ENCODE assay signal across 17 cellular contexts in genomic region chr4:25427871-25428270, GRCh38. TPM values are rescaled to one million over a fixed set of nuclear protein-coding genes. Genes with fewer than 3 reads are reported as not detected.
DNase-seq lines count a peak whose midpoint lies in the region; ATAC-seq and TF ChIP-seq lines count a peak whose summit lies in the region.
"Had no signal": no experiment of that assay in that cellular context is flagged by ENCODE, and none has a peak within 500 bp of the region (broad histone marks: within the 10 kb centered on the region; RNA-seq: fewer than 3 reads in every experiment).

No MANE protein-coding gene starts in this region.

- peaks cover 3% of the 10 kb centered on the region for H3K9me3 ChIP-seq in endodermal cell (ENCODE audit: control insufficient read depth, low read length)
- H3K9me3 ChIP-seq in neuronal stem cell (replicated peaks in 1 of 2; ENCODE audit: control insufficient read depth in 2 of 2, insufficient read depth in 1 of 2, low read depth in 1 of 2, low read length in 2 of 2), result no peaks in the 10 kb centered on the region

- no peak overlapping the region for H3K27ac Mint-ChIP-seq in GM23338
- no peak overlapping the region for H3K27ac Mint-ChIP-seq in endodermal cell
- H3K27ac Mint-ChIP-seq: B cell; CD4-positive, alpha-beta T cell; IgD-negative memory B cell had no signal

- H3K4me3 ChIP-seq in GM23338 (no peak overlapping the region), endodermal cell (ENCODE audit: low read length) (no peak overlapping the region), neuronal stem cell (ENCODE audit: low read length in 2 of 2) (no peak overlapping the region)
- H3K4me3 ChIP-seq: GM12878, GM23248 had no signal

- no peak overlapping the region for H3K4me2 ChIP-seq in GM23338
- H3K4me2 ChIP-seq in neuronal stem cell (ENCODE audit: insufficient read depth, low read length, poor library complexity, severe bottlenecking), result no peak overlapping the region
- H3K4me2 ChIP-seq: KMS-11 had no signal

- WGBS in endodermal cell (ENCODE audit: insufficient coverage in 1 of 2, insufficient read length in 1 of 2), 2 experiments, result 90 to 94% methylated on average over 3 to 5 of the region's 5 CpGs
- no CpG with 5 or more reads among the region's 5 CpGs for WGBS in neuronal stem cell (ENCODE audit: extremely low coverage in 2 of 2, insufficient read length in 2 of 2, insufficient replicate concordance in 1 of 2), 2 donors

- no peak overlapping the region for H3K23ac ChIP-seq in neuronal stem cell (ENCODE audit: low read depth, low read length, poor library complexity)

- H2BK15ac ChIP-seq in neuronal stem cell (ENCODE audit: low read length), result no peak overlapping the region

- no peaks in the 10 kb centered on the region for H3K9me2 ChIP-seq in GM23338 (ENCODE audit: insufficient read depth)

- TF ChIP-seq CTCF in GM23338 (conservative IDR thresholded peaks at IDR 0.05; ENCODE audit: low read depth in 2 of 2) (peak; percentile 35 to 50), endodermal cell (conservative IDR thresholded peaks at IDR 0.05) (peak; percentile 50)

- no peaks in the 10 kb centered on the region for H3F3A ChIP-seq in GM23338 (replicated peaks; ENCODE audit: low read depth)

- H3K4me1 ChIP-seq in GM23338 (ENCODE audit: insufficient read depth) (no peaks in the 10 kb centered on the region), endodermal cell (ENCODE audit: control insufficient read depth, insufficient read depth, low read length) (no peaks in the 10 kb centered on the region), neuronal stem cell (ENCODE audit: control insufficient read depth in 2 of 2, insufficient read depth in 1 of 2, low read depth in 1 of 2, low read length in 2 of 2) (no peaks in the 10 kb centered on the region)

- H3K18ac ChIP-seq in neuronal stem cell (ENCODE audit: low read length), result peak overlapping the region; percentile 49

- H4K8ac ChIP-seq in neuronal stem cell (ENCODE audit: low read depth, low read length), result no peak overlapping the region

- H3K36me3 ChIP-seq in GM23338 (ENCODE audit: insufficient read depth) (no peaks in the 10 kb centered on the region), endodermal cell (ENCODE audit: control insufficient read depth, insufficient read depth, low read length) (no peaks in the 10 kb centered on the region), neuronal stem cell (replicated peaks in 1 of 2; ENCODE audit: control insufficient read depth in 2 of 2, insufficient read depth in 2 of 2, low read length in 2 of 2) (no peaks in the 10 kb centered on the region)

- no peak overlapping the region for H2BK12ac ChIP-seq in neuronal stem cell (ENCODE audit: low read length)

- no peaks in the 10 kb centered on the region for H4K20me1 ChIP-seq in GM23338 (replicated peaks; ENCODE audit: insufficient read depth)

- H3K27ac ChIP-seq in GM23338 (ENCODE audit: low read depth) (no peak overlapping the region), endodermal cell (ENCODE audit: low read depth, low read length) (no peak overlapping the region), neuronal stem cell (replicated peaks; ENCODE audit: low read length) (no peak overlapping the region)
- H3K27ac ChIP-seq: GM23248, KMS-11 had no signal

- H3K27me3 Mint-ChIP-seq in GM23338 (ENCODE audit: insufficient read depth, low read depth, poor library complexity) (peaks cover 7% of the 10 kb centered on the region), endodermal cell (ENCODE audit: insufficient read depth) (no peaks in the 10 kb centered on the region)
- H3K27me3 Mint-ChIP-seq: B cell; CD4-positive, alpha-beta T cell; IgD-negative memory B cell had no signal

- H3K9ac ChIP-seq in endodermal cell (ENCODE audit: extremely low read depth, low read length, poor library complexity, severe bottlenecking) (no peak overlapping the region), neuronal stem cell (ENCODE audit: low read depth, low read length, poor library complexity) (no peak overlapping the region)
- H3K9ac ChIP-seq: GM23248, KMS-11 had no signal

- H2AFZ ChIP-seq in GM23338, result no peak overlapping the region
- H2AFZ ChIP-seq in neuronal stem cell (ENCODE audit: low read length), result no peak overlapping the region
- H2AFZ ChIP-seq: GM23248 had no signal

- no peak overlapping the region for H3K4ac ChIP-seq in neuronal stem cell (ENCODE audit: low read length)

- H2AK5ac ChIP-seq in neuronal stem cell (ENCODE audit: low read depth, low read length), result no peak overlapping the region

- H2BK5ac ChIP-seq in neuronal stem cell (ENCODE audit: low read length), result no peak overlapping the region

- H3K27me3 ChIP-seq in GM23338 (ENCODE audit: insufficient read depth), result no peaks in the 10 kb centered on the region
- H3K27me3 ChIP-seq in endodermal cell (ENCODE audit: control insufficient read depth, insufficient read depth, low read length, poor library complexity, severe bottlenecking), result no peaks in the 10 kb centered on the region
- H3K27me3 ChIP-seq in neuronal stem cell (ENCODE audit: control insufficient read depth in 3 of 3, insufficient read depth in 3 of 3, low read depth in 1 of 3, low read length in 3 of 3), result no peaks in the 10 kb centered on the region

- no peak overlapping the region for H3K4me3 Mint-ChIP-seq in GM23338
- H3K4me3 Mint-ChIP-seq in endodermal cell, result no peak overlapping the region
- H3K4me3 Mint-ChIP-seq: B cell; CD4-positive, alpha-beta T cell; IgD-negative memory B cell had no signal

- no peak overlapping the region for H4K91ac ChIP-seq in neuronal stem cell (ENCODE audit: low read depth, low read length, poor library complexity)

- H3K4me1 Mint-ChIP-seq in GM23338 (no peaks in the 10 kb centered on the region), endodermal cell (no peaks in the 10 kb centered on the region)
- H3K4me1 Mint-ChIP-seq: B cell, IgD-negative memory B cell had no signal

- ATAC-seq in GM23338 (peak; percentile 66), GM18520 (IDR thresholded peaks at IDR 0.05; ENCODE audit: unreplicated experiment) (no peak), HG03520 (IDR thresholded peaks at IDR 0.05; ENCODE audit: unreplicated experiment) (no peak), HG03442 (IDR thresholded peaks at IDR 0.05; ENCODE audit: unreplicated experiment) (no peak)
- ATAC-seq: GM12878 had no signal

- H2BK120ac ChIP-seq in neuronal stem cell (ENCODE audit: low read depth, low read length), result no peak overlapping the region

- H3K9me3 Mint-ChIP-seq in GM23338 (no peaks in the 10 kb centered on the region), endodermal cell (peaks cover under 1% of the 10 kb centered on the region)
- H3K9me3 Mint-ChIP-seq: CD4-positive, alpha-beta T cell had no signal

- H3K14ac ChIP-seq in neuronal stem cell (ENCODE audit: low read length), result no peak overlapping the region

- peaks cover 3% of the 10 kb centered on the region; the same call in 1 of the 3 replicates for H3K36me3 Mint-ChIP-seq in GM23338 (ENCODE audit: low read depth)
- no peaks in the 10 kb centered on the region for H3K36me3 Mint-ChIP-seq in endodermal cell (ENCODE audit: low read depth)

- no peaks in the 10 kb centered on the region for H3K79me2 ChIP-seq in GM23338 (replicated peaks; ENCODE audit: insufficient read depth)

- DNase-seq in GM23338 (ENCODE audit: low spot score), result peak; percentile 45
- peak; percentile 0 for DNase-seq in NCI-H69 (lab: John Stamatoyannopoulos, UW)
- no peak for DNase-seq in endodermal cell
- DNase-seq in neuronal stem cell (ENCODE audit: low spot score), result no peak
- DNase-seq: ACHN; C1 segment of cervical spinal cord; Calu3; CD4-positive, alpha-beta T cell; DMS 273 treated with DMSO at 0.1 percent for 48 hours; GM23248 had no signal

- peaks cover 1% of the 10 kb centered on the region for H3K79me1 ChIP-seq in neuronal stem cell (ENCODE audit: low read depth, low read length)

RNA-seq across cellular contexts. Expression of gene ANAPC4, which starts 50.8 kb away (rescaled TPM):
- total RNA-seq in GM23338 (2014; rRNA removed; shearing (Covaris generic)), result 44.6 and 46.2 TPM in 2 replicates
- 25.0 and 34.3 TPM in 2 replicates for polyA plus RNA-seq in GM23338 (2016; fragmentation: Nextera tagmentation; extraction: Ambion mirVana)
- 10 to 100 TPM; 41.7 to 46.4 TPM for total RNA-seq in endodermal cell
- 30.3 TPM for polyA plus RNA-seq in endodermal cell (2013, experiment 1 of 2)
- polyA plus RNA-seq in endodermal cell (2013, experiment 2 of 2), result 26.5 TPM
- polyA plus RNA-seq in neuronal stem cell (2013, experiment 1 of 2), result 18.9 TPM
- 19.4 TPM for polyA plus RNA-seq in neuronal stem cell (2013, experiment 2 of 2)

Comparison
In these comparisons a context has a peak if more than half of its experiments do, and no peak if none do; other contexts are left out.
1. DNase-seq: peak in GM23338 (single experiment) and NCI-H69 (single experiment); none in endodermal cell (single experiment) and neuronal stem cell (single experiment).